Comparison of ENCODE assay signal across 8 cellular contexts in genomic region chr6:87473419-87473903, GRCh38. TPM values are rescaled to one million over a fixed set of nuclear protein-coding genes. Genes with fewer than 3 reads are reported as not detected.
A peak's percentile ranks its signal among the peaks of the same experiment; 100 is the strongest.
DNase-seq lines count a peak whose midpoint lies in the region; ATAC-seq, FAIRE-seq and TF ChIP-seq lines count a peak whose summit lies in the region.

No MANE protein-coding gene starts in this region.

- H3K4me1 ChIP-seq in hepatocyte (ENCODE audit: insufficient read depth): peaks cover 7% of the 10 kb centered on the region
- H3K4me1 ChIP-seq in skeletal muscle tissue (ENCODE audit: control insufficient read depth in 3 of 3, insufficient read depth in 3 of 3, low read length in 3 of 3): peaks cover 6 to 8% (median 8%) of the 10 kb centered on the region in 3 donors

- peak overlapping the region; percentile 93 for H3K4me2 ChIP-seq in hepatocyte

- no peaks in the 10 kb centered on the region for H3K9me2 ChIP-seq in hepatocyte (replicated peaks; ENCODE audit: insufficient read depth)

- H3K9ac ChIP-seq in skeletal muscle tissue (ENCODE audit: low read depth in 1 of 3, low read length in 3 of 3): peak overlapping the region; percentile 90 to 98 (median 97)

- H3K79me2 ChIP-seq in hepatocyte: peaks cover 36% of the 10 kb centered on the region

- H3K27me3 ChIP-seq in hepatocyte (no peaks in the 10 kb centered on the region), skeletal muscle tissue (ENCODE audit: control insufficient read depth in 3 of 3, insufficient read depth in 3 of 3, low read length in 3 of 3) (no peaks in the 10 kb centered on the region)

- no peak for FAIRE-seq in GM18507 (lab: Jason Lieb, UNC)

- TF ChIP-seq CTCF in AG10803 (conservative IDR thresholded peaks at IDR 0.05; ENCODE audit: low read length): no peak
- no peak for TF ChIP-seq CTCF in hepatocyte (IDR thresholded peaks at IDR 0.05; ENCODE audit: poor library complexity)

- DNase-seq in AG10803 (ENCODE audit: low read depth): peak; percentile 42
- DNase-seq in GM18507 (ENCODE audit: extremely low spot score, insufficient read length, low read depth): peak; percentile 2
- DNase-seq in NCI-H69 (lab: John Stamatoyannopoulos, UW): peak; percentile 75
- peak; percentile 75 for DNase-seq in hepatocyte (ENCODE audit: low spot score)
- no peak for DNase-seq in DMS153 treated with DMSO at 0.1 percent for 48 hours (lab: John Stamatoyannopoulos, UW; ENCODE audit: unreplicated experiment)

- H3K9me3 ChIP-seq in hepatocyte (ENCODE audit: low read depth) (no peaks in the 10 kb centered on the region), skeletal muscle tissue (ENCODE audit: control insufficient read depth in 3 of 3, low read length in 3 of 3) (no peaks in the 10 kb centered on the region)

- peak overlapping the region; percentile 92 for H2AFZ ChIP-seq in hepatocyte

- H3K27ac ChIP-seq in adipose tissue (ENCODE audit: low read depth, low read length) (peak overlapping the region; percentile 31), hepatocyte (peak overlapping the region; percentile 95), skeletal muscle tissue (ENCODE audit: low read depth, low read length) (peak overlapping the region; percentile 93)

- H3K36me3 ChIP-seq in hepatocyte (replicated peaks; ENCODE audit: insufficient read depth, low read depth) (no peaks in the 10 kb centered on the region), skeletal muscle tissue (ENCODE audit: control insufficient read depth in 3 of 3, insufficient read depth in 3 of 3, low read length in 3 of 3) (peaks cover 0 to 6% (median 2%) of the 10 kb centered on the region in 3 donors)

- peak; percentile 71 for ATAC-seq in HG02943 (IDR thresholded peaks at IDR 0.05; ENCODE audit: low read depth, unreplicated experiment)

- peaks cover 5% of the 10 kb centered on the region for H4K20me1 ChIP-seq in hepatocyte (ENCODE audit: insufficient read depth, poor library complexity, severe bottlenecking)

- 1% methylated on average over 15 of the region's 15 CpGs for WGBS in adipose tissue, 3 donors
- 5% methylated on average over 15 of the region's 15 CpGs for WGBS in hepatocyte (ENCODE audit: low lambda C conversion rate, missing lambda C conversion rate)

- H3K4me3 ChIP-seq in AG10803 (ENCODE audit: low read length) (peak overlapping the region; percentile 99), hepatocyte (peak overlapping the region; percentile 97), skeletal muscle tissue (ENCODE audit: low read length in 3 of 3) (peak overlapping the region; percentile 85 to 99 (median 98))

RNA-seq across cellular contexts. Expression of gene SLC35A1, which starts 0.7 kb away (rescaled TPM):
- polyA plus RNA-seq in adipose tissue (10 to 100 TPM in 1 of 3 donors, 1 to 10 TPM in 2; 9.7 to 11.2 (median 9.8) TPM), hepatocyte (20.1 and 30.3 TPM in 2 replicates)
- total RNA-seq in hepatocyte (26.2 and 28.3 TPM in 2 replicates), skeletal muscle tissue (12.5 TPM)

Comparison
In these comparisons a context has a peak if more than half of its experiments do, and no peak if none do; other contexts are left out.
1. H3K27ac ChIP-seq: peak in every context shown above with its lines; median percentile 95 in hepatocyte; 93 in skeletal muscle tissue; 31 in adipose tissue.